In genomic region chr2:17830053-17831034, GRCh38 we compare ENCODE assay signal across 1 cellular context.
TF ChIP-seq lines count a peak whose summit lies in the region.

No MANE protein-coding gene starts in this region.

TF ChIP-seq in HepG2, 621 proteins besides CTCF, POLR2A, EP300 and RAD21 (continued from another document and continues in another):
- no peak for TF ChIP-seq FOXO4 (CRISPR knock-in tag; conservative IDR thresholded peaks at IDR 0.05)
- TF ChIP-seq ZNF577 (CRISPR knock-in tag; IDR thresholded peaks at IDR 0.05; ENCODE audit: borderline replicate concordance, low read depth), result no peak
- 0 out of 2 replicates have a peak, but pooled peaks have one; percentile 55 for TF ChIP-seq TSC22D2 (CRISPR knock-in tag; IDR thresholded peaks at IDR 0.05; ENCODE audit: borderline replicate concordance)
- no peak for TF ChIP-seq PTBP1 (IDR thresholded peaks at IDR 0.05; ENCODE audit: low read depth, low read length, poor library complexity, severe bottlenecking)
- no peak for TF ChIP-seq E2F2 (CRISPR knock-in tag; IDR thresholded peaks at IDR 0.05; ENCODE audit: borderline replicate concordance)
- no peak for TF ChIP-seq PCBP1 (IDR thresholded peaks at IDR 0.05; ENCODE audit: borderline replicate concordance, low read depth, low read length)
- TF ChIP-seq NFIC (IDR thresholded peaks at IDR 0.05; ENCODE audit: low read length), result no peak
- TF ChIP-seq ZC3H4 (CRISPR knock-in tag; IDR thresholded peaks at IDR 0.05; ENCODE audit: borderline replicate concordance), result no peak
- no peak for TF ChIP-seq MBD4 (IDR thresholded peaks at IDR 0.05; ENCODE audit: borderline replicate concordance, low read length)
- TF ChIP-seq MBNL3 (CRISPR knock-in tag; conservative IDR thresholded peaks at IDR 0.05), result no peak
- no peak for TF ChIP-seq SSRP1 (CRISPR knock-in tag; IDR thresholded peaks at IDR 0.05)
- TF ChIP-seq SATB2 (CRISPR knock-in tag; IDR thresholded peaks at IDR 0.05), result no peak
- TF ChIP-seq ZNF720 (CRISPR knock-in tag; IDR thresholded peaks at IDR 0.05), result 0 out of 2 replicates have a peak, but pooled peaks have one; percentile 23
- no peak for TF ChIP-seq ZNF234 (CRISPR knock-in tag; conservative IDR thresholded peaks at IDR 0.05)
- no peak for TF ChIP-seq AFF4 (CRISPR knock-in tag; IDR thresholded peaks at IDR 0.05)
- TF ChIP-seq ZBTB42 (CRISPR knock-in tag; IDR thresholded peaks at IDR 0.05), result no peak
- no peak for TF ChIP-seq ZNF430 (CRISPR knock-in tag; IDR thresholded peaks at IDR 0.05)
- peak; percentile 76 for TF ChIP-seq KDM2A (CRISPR knock-in tag; IDR thresholded peaks at IDR 0.05; ENCODE audit: borderline replicate concordance, low read depth)
- no peak for TF ChIP-seq IRF2 (CRISPR knock-in tag; IDR thresholded peaks at IDR 0.05)
- no peak for TF ChIP-seq ZFP36L1 (CRISPR knock-in tag; IDR thresholded peaks at IDR 0.05)
- no peak for TF ChIP-seq ZNF224 (CRISPR knock-in tag; IDR thresholded peaks at IDR 0.05)
- TF ChIP-seq ZNF646 (CRISPR knock-in tag; IDR thresholded peaks at IDR 0.05), result no peak
- no peak for TF ChIP-seq ZNF24 (IDR thresholded peaks at IDR 0.05)
- TF ChIP-seq ZNF574 (CRISPR knock-in tag; IDR thresholded peaks at IDR 0.05), result peak; percentile 59
- no peak for TF ChIP-seq ZNF639 (CRISPR knock-in tag; conservative IDR thresholded peaks at IDR 0.05)
- TF ChIP-seq ZNF816 (CRISPR knock-in tag; IDR thresholded peaks at IDR 0.05; ENCODE audit: borderline replicate concordance), result peak; percentile 88; the same call in 1 of the 2 replicates
- no peak for TF ChIP-seq HNRNPL (IDR thresholded peaks at IDR 0.05; ENCODE audit: low read depth, low read length)
- TF ChIP-seq TRAFD1 (CRISPR knock-in tag; IDR thresholded peaks at IDR 0.05; ENCODE audit: borderline replicate concordance), result no peak
- no peak for TF ChIP-seq ZNF773 (CRISPR knock-in tag; IDR thresholded peaks at IDR 0.05; ENCODE audit: borderline replicate concordance)
- no peak for TF ChIP-seq ATF4 (CRISPR knock-in tag; IDR thresholded peaks at IDR 0.05)
- no peak; the same call in 1 of the 2 replicates for TF ChIP-seq MXD3 (CRISPR knock-in tag; IDR thresholded peaks at IDR 0.05)
- TF ChIP-seq ZBTB38 (CRISPR knock-in tag; IDR thresholded peaks at IDR 0.05), result no peak
- peak; percentile 41 for TF ChIP-seq YY1 (IDR thresholded peaks at IDR 0.05; ENCODE audit: insufficient read depth, insufficient replicate concordance, low read depth, low read length)
- TF ChIP-seq CSRNP2 (CRISPR knock-in tag; conservative IDR thresholded peaks at IDR 0.05; ENCODE audit: low read depth), result no peak
- no peak for TF ChIP-seq CEBPG (CRISPR knock-in tag; IDR thresholded peaks at IDR 0.05)
- no peak for TF ChIP-seq ATF3 (CRISPR knock-in tag; IDR thresholded peaks at IDR 0.05)
- no peak for TF ChIP-seq CEBPB (IDR thresholded peaks at IDR 0.05; ENCODE audit: borderline replicate concordance, low read depth, low read length)
